25 cellular contexts compared by ENCODE assay signal in genomic region chr2:168087406-168087805, GRCh38.
"Had no signal": no experiment of that assay in that cellular context is flagged by ENCODE, and none has a peak within 500 bp of the region (broad histone marks: within the 10 kb centered on the region; RNA-seq: fewer than 3 reads in every experiment).

No MANE protein-coding gene starts in this region.

- H3K9me3 ChIP-seq: gastrocnemius medialis, heart left ventricle had no signal

- H3K27ac Mint-ChIP-seq: activated CD4-positive, alpha-beta memory T cell treated with anti-CD3 and anti-CD28 coated beads, Interleukin-2, amount 10 ng/mL, durations not matched to agents 7 days and 5 days; activated CD8-positive, alpha-beta memory T cell treated with anti-CD3 and anti-CD28 coated beads, Interleukin-2, amount 10 ng/mL, durations not matched to agents 7 days and 5 days; activated naive CD8-positive, alpha-beta T cell treated with anti-CD3 and anti-CD28 coated beads, Interleukin-2, amount 10 ng/mL, durations not matched to agents 7 days and 5 days; activated T-helper 17 cell treated with anti-CD3 and anti-CD28 coated beads, Interleukin-2, amount 50 U/mL, for 72 hours; mesothelial cell of epicardium; T-cell; type B pancreatic cell had no signal

- H3K9me3 Mint-ChIP-seq: activated naive CD8-positive, alpha-beta T cell treated with anti-CD3 and anti-CD28 coated beads, Interleukin-2, amount 10 ng/mL, durations not matched to agents 7 days and 5 days; activated T-helper 17 cell treated with anti-CD3 and anti-CD28 coated beads, Interleukin-2, amount 50 U/mL, for 72 hours; immature natural killer cell; type B pancreatic cell had no signal

- H3K4me3 ChIP-seq: gastrocnemius medialis, heart left ventricle, lung had no signal

- H3K4me3 Mint-ChIP-seq: activated CD4-positive, alpha-beta memory T cell treated with anti-CD3 and anti-CD28 coated beads, Interleukin-2, amount 10 ng/mL, durations not matched to agents 7 days and 5 days; activated CD8-positive, alpha-beta memory T cell treated with anti-CD3 and anti-CD28 coated beads, Interleukin-2, amount 10 ng/mL, durations not matched to agents 7 days and 5 days; activated naive CD8-positive, alpha-beta T cell treated with anti-CD3 and anti-CD28 coated beads, Interleukin-2, amount 10 ng/mL, durations not matched to agents 7 days and 5 days; activated T-helper 17 cell treated with anti-CD3 and anti-CD28 coated beads, Interleukin-2, amount 50 U/mL, for 72 hours; brain; immature natural killer cell; mesothelial cell of epicardium; natural killer cell treated with Interleukin-12 subunit alpha and Interleukin-12 subunit beta and Interleukin-15 and Interleukin-18, amount 100 ng/mL, for 72 hours; T-cell; type B pancreatic cell had no signal

- DNase-seq: activated CD4-positive, alpha-beta memory T cell treated with anti-CD3 and anti-CD28 coated beads, Interleukin-2, amount 10 ng/mL, durations not matched to agents 7 days and 5 days; activated CD4-positive, alpha-beta T cell treated with anti-CD3 and anti-CD28 coated beads for 48 hours; activated CD4-positive, CD25-positive, alpha-beta regulatory T cell; activated CD8-positive, alpha-beta memory T cell treated with anti-CD3 and anti-CD28 coated beads, Interleukin-2, amount 10 ng/mL, durations not matched to agents 7 days and 5 days; activated naive CD4-positive, alpha-beta T cell treated with Interleukin-2 at 50 U/mL for 16 hours; activated naive CD8-positive, alpha-beta T cell treated with anti-CD3 and anti-CD28 coated beads, Interleukin-2, amount 10 ng/mL, durations not matched to agents 7 days and 5 days; cortex of kidney; effector CD4-positive, alpha-beta T cell; gastrocnemius medialis; heart left ventricle; immature natural killer cell; left cardiac atrium; retina; stimulated activated CD4-positive, alpha-beta T cell treated with anti-CD3 and anti-CD28 coated beads, Interleukin-12 subunit alpha, Interleukin-12 subunit beta, amount 100 ng/mL, for 4 hours; stimulated activated CD4-positive, alpha-beta T cell treated with anti-CD3 and anti-CD28 coated beads, Interleukin-1b, Interleukin-23, amount 100 ng/mL, for 48 hours; stimulated activated CD8-positive, alpha-beta memory T cell treated with anti-CD3 and anti-CD28 coated beads, Interleukin-4, amount 100 ng/mL, for 48 hours; stimulated activated naive CD4-positive, alpha-beta T cell; T-cell had no signal

- H3K4me1 ChIP-seq: gastrocnemius medialis had no signal

- H3K36me3 ChIP-seq: gastrocnemius medialis, heart left ventricle had no signal

- H3K27ac ChIP-seq: gastrocnemius medialis, heart left ventricle had no signal

- ATAC-seq: activated CD8-positive, alpha-beta memory T cell treated with anti-CD3 and anti-CD28 coated beads, Interleukin-2, amount 10 ng/mL, durations not matched to agents 7 days and 5 days; activated T-helper 17 cell treated with anti-CD3 and anti-CD28 coated beads, Interleukin-2, amount 50 U/mL, for 72 hours; gastrocnemius medialis; heart left ventricle; left cardiac atrium; natural killer cell treated with Interleukin-12 subunit alpha and Interleukin-12 subunit beta and Interleukin-15 and Interleukin-18, amount 100 ng/mL, for 72 hours; SK-N-SH treated with all-trans-retinoic acid at 6 μM for 48 hours; T-cell had no signal

- H3K27me3 ChIP-seq: gastrocnemius medialis, heart left ventricle had no signal

- H3K27me3 Mint-ChIP-seq: activated CD4-positive, alpha-beta memory T cell treated with anti-CD3 and anti-CD28 coated beads, Interleukin-2, amount 10 ng/mL, durations not matched to agents 7 days and 5 days; activated CD8-positive, alpha-beta memory T cell treated with anti-CD3 and anti-CD28 coated beads, Interleukin-2, amount 10 ng/mL, durations not matched to agents 7 days and 5 days; activated naive CD8-positive, alpha-beta T cell treated with anti-CD3 and anti-CD28 coated beads, Interleukin-2, amount 10 ng/mL, durations not matched to agents 7 days and 5 days; activated T-helper 17 cell treated with anti-CD3 and anti-CD28 coated beads, Interleukin-2, amount 50 U/mL, for 72 hours; brain; natural killer cell treated with Interleukin-12 subunit alpha and Interleukin-12 subunit beta and Interleukin-15 and Interleukin-18, amount 100 ng/mL, for 72 hours; T-cell; type B pancreatic cell had no signal
